Comparison of ENCODE assay signal across 11 cellular contexts in the genomic region with DNA sequence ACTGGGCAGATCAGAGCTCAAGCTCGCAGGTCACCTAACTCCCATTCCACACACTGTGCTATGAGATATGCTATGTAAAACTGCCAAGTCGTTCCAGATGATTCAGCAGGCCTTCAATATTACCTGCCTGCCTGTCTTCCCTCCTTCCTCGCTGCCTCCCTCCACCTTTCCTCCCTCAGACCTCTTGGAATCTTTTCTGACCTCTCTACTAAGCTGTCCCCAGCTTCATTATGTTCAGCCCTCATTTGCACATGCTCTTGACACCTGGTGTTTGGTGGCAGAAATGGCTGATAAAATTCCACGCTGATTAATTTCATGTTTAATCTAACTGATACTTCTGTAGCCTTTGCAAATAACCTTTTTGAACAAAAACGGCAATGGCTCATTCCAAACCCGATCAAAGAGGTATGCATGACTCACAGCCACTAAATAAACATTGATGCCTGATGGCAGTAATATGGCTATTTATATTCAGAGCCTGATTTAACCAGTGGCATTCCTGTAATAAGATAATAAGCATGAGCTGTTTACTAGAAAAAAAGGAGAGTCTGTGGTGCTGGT.
A peak's percentile ranks its signal among the peaks of the same experiment; 100 is the strongest.
DNase-seq lines count a peak whose midpoint lies in the region; ATAC-seq and TF ChIP-seq lines count a peak whose summit lies in the region.
"Had no signal": no experiment of that assay in that cellular context is flagged by ENCODE, and none has a peak within 500 bp of the region (broad histone marks: within the 10 kb centered on the region; RNA-seq: fewer than 3 reads in every experiment).

No MANE protein-coding gene starts in this region.

- no peaks in the 10 kb centered on the region for H3K36me3 Mint-ChIP-seq in activated CD8-positive, alpha-beta T cell treated with anti-CD3 and anti-CD28 coated beads for 36 hours (ENCODE audit: low read depth)
- no peaks in the 10 kb centered on the region for H3K36me3 Mint-ChIP-seq in activated T-cell treated with anti-CD3 and anti-CD28 coated beads, Interleukin-2, amount 50 U/mL, for 4 hours (ENCODE audit: insufficient read depth)
- H3K36me3 Mint-ChIP-seq: CD4-positive, CD25-positive, alpha-beta regulatory T cell had no signal

- no peaks in the 10 kb centered on the region for H3K9me3 Mint-ChIP-seq in activated CD8-positive, alpha-beta T cell treated with anti-CD3 and anti-CD28 coated beads for 36 hours
- H3K9me3 Mint-ChIP-seq in activated T-cell treated with anti-CD3 and anti-CD28 coated beads, Interleukin-2, amount 50 U/mL, for 4 hours: no peaks in the 10 kb centered on the region
- H3K9me3 Mint-ChIP-seq: activated naive CD8-positive, alpha-beta T cell treated with anti-CD3 and anti-CD28 coated beads, Interleukin-2, amount 50 U/mL, for 24 hours; T-helper 2 cell treated with Interferon-gamma antibody and Interleukin-4, amounts not matched to agents 5 μg/mL and 100 μg/mL, for 36 hours had no signal

- H3K4me1 Mint-ChIP-seq in activated CD8-positive, alpha-beta T cell treated with anti-CD3 and anti-CD28 coated beads for 36 hours (ENCODE audit: low read depth): no peaks in the 10 kb centered on the region
- H3K4me1 Mint-ChIP-seq in activated T-cell treated with anti-CD3 and anti-CD28 coated beads, Interleukin-2, amount 50 U/mL, for 4 hours (ENCODE audit: low read depth): no peaks in the 10 kb centered on the region
- H3K4me1 Mint-ChIP-seq: CD4-positive, CD25-positive, alpha-beta regulatory T cell had no signal

- no peak overlapping the region for H3K4me3 Mint-ChIP-seq in activated CD8-positive, alpha-beta T cell treated with anti-CD3 and anti-CD28 coated beads for 36 hours
- H3K4me3 Mint-ChIP-seq in activated T-cell treated with anti-CD3 and anti-CD28 coated beads, Interleukin-2, amount 50 U/mL, for 4 hours: no peak overlapping the region
- H3K4me3 Mint-ChIP-seq: activated naive CD8-positive, alpha-beta T cell treated with anti-CD3 and anti-CD28 coated beads, Interleukin-2, amount 50 U/mL, for 24 hours; CD4-positive, CD25-positive, alpha-beta regulatory T cell; T-helper 2 cell treated with Interferon-gamma antibody and Interleukin-4, amounts not matched to agents 5 μg/mL and 100 μg/mL, for 36 hours had no signal

- DNase-seq in NCI-H82 (lab: John Stamatoyannopoulos, UW) (peak; percentile 47), NCI-H82 treated with DMSO at 0.1 percent for 48 hours (lab: John Stamatoyannopoulos, UW; ENCODE audit: unreplicated experiment) (no peak), SHP77 (lab: John Stamatoyannopoulos, UW) (peak; percentile 56 to 68), Right ventricle myocardium superior (no peak), upper lobe of right lung (no peak)
- DNase-seq in activated CD8-positive, alpha-beta T cell treated with anti-CD3 and anti-CD28 coated beads for 36 hours: no peak
- no peak for DNase-seq in activated T-cell treated with anti-CD3 and anti-CD28 coated beads, Interleukin-2, amount 50 U/mL, for 4 hours
- DNase-seq: activated naive CD8-positive, alpha-beta T cell treated with anti-CD3 and anti-CD28 coated beads, Interleukin-2, amount 50 U/mL, for 24 hours; CD4-positive, CD25-positive, alpha-beta regulatory T cell had no signal

- POLR2A ChIA-PET in activated CD8-positive, alpha-beta T cell treated with anti-CD3 and anti-CD28 coated beads for 36 hours (lab: Charles Lee): no interaction called here

- peaks cover 2% of the 10 kb centered on the region for H3K27me3 Mint-ChIP-seq in activated CD8-positive, alpha-beta T cell treated with anti-CD3 and anti-CD28 coated beads for 36 hours
- no peaks in the 10 kb centered on the region for H3K27me3 Mint-ChIP-seq in activated T-cell treated with anti-CD3 and anti-CD28 coated beads, Interleukin-2, amount 50 U/mL, for 4 hours (ENCODE audit: low read depth)
- H3K27me3 Mint-ChIP-seq: CD4-positive, CD25-positive, alpha-beta regulatory T cell had no signal

- no peak for TF ChIP-seq CTCF in upper lobe of right lung (IDR thresholded peaks at IDR 0.05)
- TF ChIP-seq CTCF in activated CD8-positive, alpha-beta T cell treated with anti-CD3 and anti-CD28 coated beads for 36 hours (IDR thresholded peaks at IDR 0.05): no peak

- H3K4me1 ChIP-seq in upper lobe of right lung: peaks cover 10% of the 10 kb centered on the region

- ATAC-seq in Right ventricle myocardium superior (ENCODE audit: poor library complexity) (peak; percentile 86), upper lobe of right lung (peak; percentile 36), GM19395 (IDR thresholded peaks at IDR 0.05; ENCODE audit: unreplicated experiment) (no peak)
- ATAC-seq in activated CD8-positive, alpha-beta T cell treated with anti-CD3 and anti-CD28 coated beads for 36 hours: no peak
- ATAC-seq in activated T-cell treated with anti-CD3 and anti-CD28 coated beads, Interleukin-2, amount 50 U/mL, for 4 hours: no peak
- ATAC-seq: activated naive CD8-positive, alpha-beta T cell treated with anti-CD3 and anti-CD28 coated beads, Interleukin-2, amount 50 U/mL, for 24 hours had no signal

- intact Hi-C loops in Right ventricle myocardium superior (cut with DNase I) (no loop called here), upper lobe of right lung (cut with DNase I) (no loop called here)
- intact Hi-C loops in activated CD8-positive, alpha-beta T cell treated with anti-CD3 and anti-CD28 coated beads for 36 hours (cut with micrococcal nuclease): no loop called here

- H3K27me3 ChIP-seq in upper lobe of right lung: peaks cover 6% of the 10 kb centered on the region

- H3K36me3 ChIP-seq in upper lobe of right lung: no peaks in the 10 kb centered on the region

- CTCF ChIA-PET in activated CD8-positive, alpha-beta T cell treated with anti-CD3 and anti-CD28 coated beads for 36 hours (lab: Charles Lee): interaction anchor here (1.0 kb wide), 1 partner anchor 15 kb away, joined by 3 read pairs; no protein-coding TSS in a partner anchor

- H3K27ac ChIP-seq in upper lobe of right lung: no peak overlapping the region

- no peak overlapping the region for H3K4me3 ChIP-seq in upper lobe of right lung

- H3K27ac Mint-ChIP-seq in activated CD8-positive, alpha-beta T cell treated with anti-CD3 and anti-CD28 coated beads for 36 hours: no peak overlapping the region
- H3K27ac Mint-ChIP-seq: activated naive CD8-positive, alpha-beta T cell treated with anti-CD3 and anti-CD28 coated beads, Interleukin-2, amount 50 U/mL, for 24 hours; CD4-positive, CD25-positive, alpha-beta regulatory T cell; T-helper 2 cell treated with Interferon-gamma antibody and Interleukin-4, amounts not matched to agents 5 μg/mL and 100 μg/mL, for 36 hours had no signal

- no peaks in the 10 kb centered on the region for H3K9me3 ChIP-seq in upper lobe of right lung

Comparison
In these comparisons a context has a peak if more than half of its experiments do, and no peak if none do; other contexts are left out.
1. DNase-seq: peak in NCI-H82 (single experiment) and SHP77 (2 of 2); none in NCI-H82 treated with DMSO at 0.1 percent for 48 hours (single experiment), Right ventricle myocardium superior (single experiment), upper lobe of right lung (single experiment), activated CD8-positive, alpha-beta T cell treated with anti-CD3 and anti-CD28 coated beads for 36 hours (single experiment) and activated T-cell treated with anti-CD3 and anti-CD28 coated beads, Interleukin-2, amount 50 U/mL, for 4 hours (single experiment).
2. ATAC-seq: peak in Right ventricle myocardium superior (single experiment) and upper lobe of right lung (single experiment); none in activated CD8-positive, alpha-beta T cell treated with anti-CD3 and anti-CD28 coated beads for 36 hours (single experiment), activated T-cell treated with anti-CD3 and anti-CD28 coated beads, Interleukin-2, amount 50 U/mL, for 4 hours (0 of 2) and GM19395 (single experiment).